In genomic region chr16:397135-397661, GRCh38 we compare ENCODE assay signal across 8 cellular contexts. TPM values are rescaled to one million over a fixed set of nuclear protein-coding genes. Genes with fewer than 3 reads are reported as not detected.
DNase-seq lines count a peak whose midpoint lies in the region; ATAC-seq and TF ChIP-seq lines count a peak whose summit lies in the region.

Gene NME4 (plus strand): TSS chr16:397199. CDS start chr16:397223, 24 bp downstream.

- peak within 1 kb of the TSS; percentile 28 for H3K9ac ChIP-seq in mucosa of stomach (ENCODE audit: low read length)

- H3K4me3 ChIP-seq in mucosa of stomach (ENCODE audit: low read length), result no peak within 1 kb of the TSS
- H3K4me3 ChIP-seq in vagina, result peak within 1 kb of the TSS; percentile 59 to 90

- TF ChIP-seq POLR2A in GM18526 (IDR thresholded peaks at IDR 0.05; ENCODE audit: extremely low read depth, insufficient read length) (peak; percentile 38), vagina (IDR thresholded peaks at IDR 0.05) (no peak)

- H3K9me3 ChIP-seq in mucosa of stomach (ENCODE audit: control insufficient read depth, low read length) (no peaks in the 10 kb centered on the region), vagina (no peaks in the 10 kb centered on the region)

- H3K4me1 ChIP-seq in mucosa of stomach (ENCODE audit: control insufficient read depth, insufficient read depth, low read length) (peaks cover 10% of the 10 kb centered on the region), vagina (peaks cover 28% of the 10 kb centered on the region)

- in situ Hi-C loops in endometrial microvascular endothelial cells (cut with HindIII; ENCODE audit: inconsistent ontology term, low pct_unique_long_range_greater_than_20kb, low sequenced_read_pairs), result no loop called here

- H3K36me3 ChIP-seq in mucosa of stomach (ENCODE audit: control insufficient read depth, insufficient read depth, low read length) (no peaks in the 10 kb centered on the region), vagina (no peaks in the 10 kb centered on the region)

- ATAC-seq in HG03378 (IDR thresholded peaks at IDR 0.05; ENCODE audit: unreplicated experiment) (no peak), HG02852 (IDR thresholded peaks at IDR 0.05; ENCODE audit: unreplicated experiment) (no peak)

- no peak for TF ChIP-seq CTCF in vagina (IDR thresholded peaks at IDR 0.05)

- H3K27ac ChIP-seq in vagina, result peak within 1 kb of the TSS; percentile 79

- H3K27me3 ChIP-seq in mucosa of stomach (ENCODE audit: control insufficient read depth, insufficient read depth, low read length) (no peaks in the 10 kb centered on the region), vagina (no peaks in the 10 kb centered on the region)

- DNase-seq in AG20443 (ENCODE audit: low spot score), result peak; percentile 71
- no peak for DNase-seq in vagina (ENCODE audit: extremely low spot score in 2 of 2)

- intact Hi-C loops in T-helper 2 cell treated with Interferon-gamma antibody and Interleukin-4, amounts not matched to agents 100 ng/mL and 5 ng/mL, for 36 hours (cut with micrococcal nuclease), result no loop called here
- intact Hi-C loops in vagina (cut with DNase I), result no loop called here

RNA-seq across cellular contexts. Expression of gene NME4, which starts in this region (rescaled TPM):
- 59.4 and 60.9 TPM in 2 replicates for total RNA-seq in T-helper 2 cell treated with Interferon-gamma antibody and Interleukin-4, amounts not matched to agents 100 ng/mL and 5 ng/mL, for 36 hours
- 92.3 TPM for total RNA-seq in endometrial microvascular endothelial cells (ENCODE audit: inconsistent ontology term)
- total RNA-seq in vagina, result 88.6 TPM
